ENCODE assay signal across 1 cellular context in the genomic region with DNA sequence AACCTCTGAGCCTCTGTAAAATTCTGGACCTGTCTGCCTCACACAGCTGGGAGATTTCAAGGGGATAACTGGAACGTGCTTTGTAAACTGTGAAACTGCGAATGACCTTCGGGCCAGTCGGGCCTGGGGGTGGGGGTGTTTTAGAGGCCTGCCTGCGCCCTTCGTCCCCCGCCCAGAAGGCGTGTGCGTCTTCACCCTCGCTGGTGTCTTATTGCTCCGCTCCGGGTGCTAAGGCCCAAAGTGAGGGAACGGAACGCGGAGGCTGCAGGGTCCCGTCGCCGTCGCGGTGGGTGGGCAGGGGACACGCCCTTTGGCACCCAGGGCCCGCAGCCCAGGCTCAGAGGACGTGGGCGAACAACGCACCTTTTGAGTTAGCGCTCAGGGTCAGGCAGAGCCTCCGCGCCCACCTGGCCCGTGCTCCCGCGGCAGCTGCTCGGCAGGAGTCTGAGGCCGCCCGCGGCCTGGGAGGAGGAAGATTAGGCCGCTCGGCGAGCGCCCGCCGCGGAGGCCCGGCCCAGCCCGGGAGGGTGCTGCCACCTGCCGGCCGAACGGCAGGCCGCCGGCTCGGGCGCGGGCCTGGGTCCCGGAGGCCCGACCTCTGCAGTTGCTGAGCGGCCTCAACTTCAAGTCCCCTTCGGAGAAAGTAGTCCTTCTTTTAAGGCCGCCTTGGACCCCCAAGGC.
A peak's percentile ranks its signal among the peaks of the same experiment; 100 is the strongest.
TF ChIP-seq lines count a peak whose summit lies in the region.

No MANE protein-coding gene starts in this region.

TF ChIP-seq in H1, 55 proteins besides CTCF, POLR2A, EP300 and RAD21:
- no peak for TF ChIP-seq RXRA (IDR thresholded peaks at IDR 0.05; ENCODE audit: insufficient read depth, low read depth, low read length)
- no peak for TF ChIP-seq POU5F1 (IDR thresholded peaks at IDR 0.05; ENCODE audit: low read depth, low read length)
- TF ChIP-seq, protein P1, sequence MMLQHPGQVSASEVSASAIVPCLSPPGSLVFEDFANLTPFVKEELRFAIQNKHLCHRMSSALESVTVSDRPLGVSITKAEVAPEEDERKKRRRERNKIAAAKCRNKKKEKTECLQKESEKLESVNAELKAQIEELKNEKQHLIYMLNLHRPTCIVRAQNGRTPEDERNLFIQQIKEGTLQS (IDR thresholded peaks at IDR 0.05; ENCODE audit: insufficient read depth, low read depth, low read length) = no peak
- TF ChIP-seq SAP30 (IDR thresholded peaks at IDR 0.05; ENCODE audit: insufficient read depth, insufficient replicate concordance, low read length) = no peak
- TF ChIP-seq, protein P2, sequence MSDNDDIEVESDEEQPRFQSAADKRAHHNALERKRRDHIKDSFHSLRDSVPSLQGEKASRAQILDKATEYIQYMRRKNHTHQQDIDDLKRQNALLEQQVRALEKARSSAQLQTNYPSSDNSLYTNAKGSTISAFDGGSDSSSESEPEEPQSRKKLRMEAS (IDR thresholded peaks at IDR 0.05) = peak; percentile 10; the same call in 1 of the 2 replicates
- no peak for TF ChIP-seq SIRT6 (IDR thresholded peaks at IDR 0.05; ENCODE audit: low read length)
- TF ChIP-seq PHF8 (conservative IDR thresholded peaks at IDR 0.05; ENCODE audit: low read depth, low read length) = no peak
- TF ChIP-seq FOSL1 (IDR thresholded peaks at IDR 0.05; ENCODE audit: insufficient read depth, low read depth, low read length) = no peak
- TF ChIP-seq, protein P3, sequence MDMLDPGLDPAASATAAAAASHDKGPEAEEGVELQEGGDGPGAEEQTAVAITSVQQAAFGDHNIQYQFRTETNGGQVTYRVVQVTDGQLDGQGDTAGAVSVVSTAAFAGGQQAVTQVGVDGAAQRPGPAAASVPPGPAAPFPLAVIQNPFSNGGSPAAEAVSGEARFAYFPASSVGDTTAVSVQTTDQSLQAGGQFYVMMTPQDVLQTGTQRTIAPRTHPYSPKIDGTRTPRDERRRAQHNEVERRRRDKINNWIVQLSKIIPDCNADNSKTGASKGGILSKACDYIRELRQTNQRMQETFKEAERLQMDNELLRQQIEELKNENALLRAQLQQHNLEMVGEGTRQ (IDR thresholded peaks at IDR 0.05; ENCODE audit: low read length) = no peak
- TF ChIP-seq TBP (IDR thresholded peaks at IDR 0.05; ENCODE audit: low read depth, low read length) = no peak
- no peak for TF ChIP-seq EZH2 (IDR thresholded peaks at IDR 0.05; ENCODE audit: low read depth, low read length, severe bottlenecking)
- TF ChIP-seq BCL11A (IDR thresholded peaks at IDR 0.05; ENCODE audit: low read depth in 2 of 2, low read length in 2 of 2) = no peak
- TF ChIP-seq CBX5 (IDR thresholded peaks at IDR 0.05; ENCODE audit: low read depth, low read length) = no peak
- TF ChIP-seq SIX5 (IDR thresholded peaks at IDR 0.05; ENCODE audit: low read depth, low read length) = no peak
- TF ChIP-seq RNF2 (IDR thresholded peaks at IDR 0.05; ENCODE audit: borderline replicate concordance, low read depth, low read length, missing control alignments, poor library complexity, severe bottlenecking) = no peak
- no peak for TF ChIP-seq KDM5A (IDR thresholded peaks at IDR 0.05; ENCODE audit: low read length)
- TF ChIP-seq, protein P4, sequence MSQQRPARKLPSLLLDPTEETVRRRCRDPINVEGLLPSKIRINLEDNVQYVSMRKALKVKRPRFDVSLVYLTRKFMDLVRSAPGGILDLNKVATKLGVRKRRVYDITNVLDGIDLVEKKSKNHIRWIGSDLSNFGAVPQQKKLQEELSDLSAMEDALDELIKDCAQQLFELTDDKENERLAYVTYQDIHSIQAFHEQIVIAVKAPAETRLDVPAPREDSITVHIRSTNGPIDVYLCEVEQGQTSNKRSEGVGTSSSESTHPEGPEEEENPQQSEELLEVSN (IDR thresholded peaks at IDR 0.05) = no peak
- TF ChIP-seq JUND (IDR thresholded peaks at IDR 0.05; ENCODE audit: low read length) = no peak
- TF ChIP-seq POLR2AphosphoS5 (IDR thresholded peaks at IDR 0.05; ENCODE audit: low read depth, low read length) = peak; percentile 47; the same call in 1 of the 2 replicates
- no peak for TF ChIP-seq RFX5 (IDR thresholded peaks at IDR 0.05; ENCODE audit: borderline replicate concordance, low read depth, low read length)
- no peak for TF ChIP-seq SP1 (IDR thresholded peaks at IDR 0.05; ENCODE audit: low read depth, low read length)
- peak; percentile 25 for TF ChIP-seq ASH2L (IDR thresholded peaks at IDR 0.05; ENCODE audit: low read length)
- TF ChIP-seq GABPA (IDR thresholded peaks at IDR 0.05; ENCODE audit: borderline replicate concordance, insufficient read depth, low read length) = peak; percentile 68; the same call in 1 of the 2 replicates
- TF ChIP-seq SP4 (IDR thresholded peaks at IDR 0.05; ENCODE audit: low read length) = 0 out of 2 replicates have a peak, but pooled peaks have one; percentile 44
- no peak for TF ChIP-seq SIN3A (conservative IDR thresholded peaks at IDR 0.05 in 1 of 2, IDR thresholded peaks at IDR 0.05 in 1 of 2; ENCODE audit: low read depth in 1 of 2, low read length in 2 of 2)
- no peak for TF ChIP-seq JUN (IDR thresholded peaks at IDR 0.05; ENCODE audit: low read depth, low read length)
- TF ChIP-seq SP2 (IDR thresholded peaks at IDR 0.05; ENCODE audit: low read length) = no peak
- no peak for TF ChIP-seq BACH1 (IDR thresholded peaks at IDR 0.05; ENCODE audit: low read length)
- TF ChIP-seq SRF (IDR thresholded peaks at IDR 0.05; ENCODE audit: low read depth, low read length) = no peak
- TF ChIP-seq YY1 (IDR thresholded peaks at IDR 0.05; ENCODE audit: low read depth, low read length) = peak; percentile 43; the same call in 1 of the 2 replicates
- TF ChIP-seq RBBP5 (IDR thresholded peaks at IDR 0.05; ENCODE audit: borderline replicate concordance, low read depth, low read length) = no peak
- TF ChIP-seq CHD2 (IDR thresholded peaks at IDR 0.05; ENCODE audit: low read length) = no peak
- TF ChIP-seq TCF12 (IDR thresholded peaks at IDR 0.05; ENCODE audit: low read depth, low read length) = no peak
- TF ChIP-seq TEAD4 (IDR thresholded peaks at IDR 0.05; ENCODE audit: low read depth, low read length) = no peak
- no peak for TF ChIP-seq TAF1 (IDR thresholded peaks at IDR 0.05; ENCODE audit: low read depth, low read length)
- TF ChIP-seq KDM4A (IDR thresholded peaks at IDR 0.05; ENCODE audit: low read depth, low read length, severe bottlenecking) = no peak
- peak; percentile 7 for TF ChIP-seq NANOG (IDR thresholded peaks at IDR 0.05; ENCODE audit: insufficient read depth, low read depth, low read length, poor library complexity, severe bottlenecking)
- TF ChIP-seq CTBP2 (IDR thresholded peaks at IDR 0.05; ENCODE audit: borderline replicate concordance, insufficient read depth, insufficient read length, low read length) = no peak
- no peak for TF ChIP-seq HDAC2 (IDR thresholded peaks at IDR 0.05; ENCODE audit: borderline replicate concordance in 1 of 2, low read depth in 2 of 2, low read length in 2 of 2)
- no peak for TF ChIP-seq TAF7 (optimal IDR thresholded peaks at IDR 0.05; ENCODE audit: borderline replicate concordance, low read depth, low read length)
- TF ChIP-seq NRF1 (IDR thresholded peaks at IDR 0.05; ENCODE audit: low read depth, low read length) = no peak
TF ChIP-seq in H1: peak in this region for 7.
